In genomic region chr1:108826081-108826635, GRCh38 we compare ENCODE assay signal across 23 cellular contexts. TPM values are rescaled to one million over a fixed set of nuclear protein-coding genes. Genes with fewer than 3 reads are reported as not detected.
"Had no signal": no experiment of that assay in that cellular context is flagged by ENCODE, and none has a peak within 500 bp of the region (broad histone marks: within the 10 kb centered on the region; RNA-seq: fewer than 3 reads in every experiment).

No MANE protein-coding gene starts in this region.

- H3K4me1 Mint-ChIP-seq: stimulated activated memory B cell treated with anti-CD40 and anti-IgM and Interleukin-4, amounts not matched to agents 10 μg/mL and 1 μg/mL and 100 μg/mL, for 72 hours had no signal

- H3K36me3 Mint-ChIP-seq: activated CD8-positive, alpha-beta memory T cell treated with anti-CD3 and anti-CD28 coated beads, Interleukin-2, amount 10 ng/mL, durations not matched to agents 7 days and 5 days; activated naive CD8-positive, alpha-beta T cell treated with anti-CD3 and anti-CD28 coated beads, Interleukin-2, amount 10 ng/mL, durations not matched to agents 7 days and 5 days; naive thymus-derived CD4-positive, alpha-beta T cell; stimulated activated memory B cell treated with anti-CD40 and anti-IgM and Interleukin-4, amounts not matched to agents 10 μg/mL and 1 μg/mL and 100 μg/mL, for 72 hours had no signal

- H3K36me3 ChIP-seq: ovary, thoracic aorta had no signal

- H3K4me3 Mint-ChIP-seq: activated CD4-positive, alpha-beta memory T cell treated with anti-CD3 and anti-CD28 coated beads, Interleukin-2, amount 10 ng/mL, durations not matched to agents 7 days and 5 days; activated CD8-positive, alpha-beta memory T cell treated with anti-CD3 and anti-CD28 coated beads, Interleukin-2, amount 10 ng/mL, durations not matched to agents 7 days and 5 days; activated naive CD8-positive, alpha-beta T cell treated with anti-CD3 and anti-CD28 coated beads, Interleukin-2, amount 10 ng/mL, durations not matched to agents 7 days and 5 days; endodermal cell; naive thymus-derived CD4-positive, alpha-beta T cell; stimulated activated memory B cell treated with anti-CD40 and anti-IgM and Interleukin-4, amounts not matched to agents 10 μg/mL and 1 μg/mL and 100 μg/mL, for 72 hours had no signal

- H3K27me3 Mint-ChIP-seq: stimulated activated memory B cell treated with anti-CD40 and anti-IgM and Interleukin-4, amounts not matched to agents 10 μg/mL and 1 μg/mL and 100 μg/mL, for 72 hours had no signal

- H3K9me3 Mint-ChIP-seq: activated CD4-positive, alpha-beta memory T cell treated with anti-CD3 and anti-CD28 coated beads, Interleukin-2, amount 10 ng/mL, durations not matched to agents 7 days and 5 days; activated naive CD8-positive, alpha-beta T cell treated with anti-CD3 and anti-CD28 coated beads, Interleukin-2, amount 10 ng/mL, durations not matched to agents 7 days and 5 days; naive thymus-derived CD4-positive, alpha-beta T cell; stimulated activated memory B cell treated with anti-CD40 and anti-IgM and Interleukin-4, amounts not matched to agents 10 μg/mL and 1 μg/mL and 100 μg/mL, for 72 hours had no signal

- H3K27me3 ChIP-seq: body of pancreas, hepatocyte, ovary had no signal

- ATAC-seq: activated CD8-positive, alpha-beta memory T cell treated with anti-CD3 and anti-CD28 coated beads, Interleukin-2, amount 10 ng/mL, durations not matched to agents 7 days and 5 days; body of pancreas; left cardiac atrium; naive thymus-derived CD4-positive, alpha-beta T cell; sciatic nerve; stimulated activated memory B cell treated with anti-CD40 and anti-IgM and Interleukin-4, amounts not matched to agents 10 μg/mL and 1 μg/mL and 100 μg/mL, for 72 hours had no signal

- H3K27ac Mint-ChIP-seq: activated CD4-positive, alpha-beta memory T cell treated with anti-CD3 and anti-CD28 coated beads, Interleukin-2, amount 10 ng/mL, durations not matched to agents 7 days and 5 days; activated CD8-positive, alpha-beta memory T cell treated with anti-CD3 and anti-CD28 coated beads, Interleukin-2, amount 10 ng/mL, durations not matched to agents 7 days and 5 days; activated naive CD8-positive, alpha-beta T cell treated with anti-CD3 and anti-CD28 coated beads, Interleukin-2, amount 10 ng/mL, durations not matched to agents 7 days and 5 days; endodermal cell; naive thymus-derived CD4-positive, alpha-beta T cell; stimulated activated memory B cell treated with anti-CD40 and anti-IgM and Interleukin-4, amounts not matched to agents 10 μg/mL and 1 μg/mL and 100 μg/mL, for 72 hours had no signal

- H3K4me3 ChIP-seq: body of pancreas, hepatocyte, ovary, smooth muscle cell, thoracic aorta had no signal

- DNase-seq: activated CD4-positive, alpha-beta memory T cell treated with anti-CD3 and anti-CD28 coated beads, Interleukin-2, amount 10 ng/mL, durations not matched to agents 7 days and 5 days; activated CD4-positive, alpha-beta T cell treated with anti-CD3 and anti-CD28 coated beads for 48 hours; activated CD4-positive, CD25-positive, alpha-beta regulatory T cell; activated CD8-positive, alpha-beta memory T cell treated with anti-CD3 and anti-CD28 coated beads, Interleukin-2, amount 10 ng/mL, durations not matched to agents 7 days and 5 days; activated naive CD4-positive, alpha-beta T cell; activated naive CD8-positive, alpha-beta T cell treated with anti-CD3 and anti-CD28 coated beads, Interleukin-2, amount 10 ng/mL, durations not matched to agents 7 days and 5 days; body of pancreas; endodermal cell; left cardiac atrium; mesenchymal stem cell; naive thymus-derived CD4-positive, alpha-beta T cell; ovary; stimulated activated CD4-positive, alpha-beta T cell treated with anti-CD3 and anti-CD28 coated beads, Interleukin-4, amount 100 ng/mL, for 24 hours; T1000 had no signal

RNA-seq across cellular contexts. Expression of gene AKNAD1, which starts 30.7 kb away (rescaled TPM):
- total RNA-seq: activated CD4-positive, alpha-beta memory T cell treated with anti-CD3 and anti-CD28 coated beads, Interleukin-2, amount 10 ng/mL, durations not matched to agents 7 days and 5 days; activated CD8-positive, alpha-beta memory T cell treated with anti-CD3 and anti-CD28 coated beads, Interleukin-2, amount 10 ng/mL, durations not matched to agents 7 days and 5 days; activated naive CD8-positive, alpha-beta T cell treated with anti-CD3 and anti-CD28 coated beads, Interleukin-2, amount 10 ng/mL, durations not matched to agents 7 days and 5 days; body of pancreas; epithelial cell of proximal tubule; glomerular endothelial cell; left cardiac atrium; naive thymus-derived CD4-positive, alpha-beta T cell; ovary; pulmonary artery endothelial cell; smooth muscle cell; T-helper 1 cell treated with Interleukin-12 subunit alpha and Interleukin-12 subunit beta and Interleukin-4 antibody, amounts not matched to agents 30 ng/mL and 1 ng/mL, for 36 hours; thoracic aorta had no signal
